ENCODE assay signal across 1 cellular context in the genomic region with DNA sequence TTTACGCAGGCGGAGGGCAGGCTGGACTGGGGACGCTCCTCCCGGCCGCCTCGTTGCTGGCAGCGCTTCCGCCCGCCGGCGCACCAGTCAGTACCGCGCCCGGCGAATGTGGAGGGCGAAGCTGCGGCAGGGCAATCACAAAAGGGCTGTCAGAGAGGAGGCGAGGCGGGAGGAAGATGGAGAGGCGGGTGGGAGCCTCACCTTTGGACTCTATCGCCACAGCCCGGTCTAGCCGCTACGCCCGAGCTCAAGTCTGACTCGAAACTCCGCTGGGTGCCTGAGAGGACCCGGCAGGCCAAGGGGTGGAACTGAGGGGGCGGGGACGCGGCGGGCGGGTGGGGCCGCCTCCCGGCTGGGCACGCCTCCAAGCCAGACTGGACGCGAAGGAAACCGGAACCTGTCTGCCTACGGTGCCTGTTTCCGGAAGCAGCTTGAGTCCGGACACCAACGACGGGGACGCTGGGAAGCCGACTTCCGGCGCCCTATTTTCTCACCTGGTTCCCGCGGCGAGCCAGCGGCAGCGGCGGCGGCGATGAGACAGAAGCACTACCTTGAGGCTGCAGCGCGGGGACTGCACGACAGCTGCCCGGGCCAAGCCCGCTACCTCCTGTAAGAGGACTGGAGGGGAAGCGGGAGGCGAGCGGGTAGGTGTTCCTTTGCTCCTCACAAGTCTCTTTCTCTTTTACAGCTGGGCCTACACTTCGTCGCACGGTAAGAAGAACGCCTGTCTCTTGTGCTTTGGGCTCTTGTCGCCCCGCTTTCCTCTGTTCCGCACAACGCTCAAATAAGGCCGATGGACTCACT.
TF ChIP-seq lines count a peak whose summit lies in the region.

A gene (plus strand): TSS at position 483 of the 804 bp plus-strand sequence.

TF ChIP-seq in HepG2, 621 proteins besides CTCF, POLR2A, EP300 and RAD21 (continued from another document and continues in another):
- TF ChIP-seq, protein P1, sequence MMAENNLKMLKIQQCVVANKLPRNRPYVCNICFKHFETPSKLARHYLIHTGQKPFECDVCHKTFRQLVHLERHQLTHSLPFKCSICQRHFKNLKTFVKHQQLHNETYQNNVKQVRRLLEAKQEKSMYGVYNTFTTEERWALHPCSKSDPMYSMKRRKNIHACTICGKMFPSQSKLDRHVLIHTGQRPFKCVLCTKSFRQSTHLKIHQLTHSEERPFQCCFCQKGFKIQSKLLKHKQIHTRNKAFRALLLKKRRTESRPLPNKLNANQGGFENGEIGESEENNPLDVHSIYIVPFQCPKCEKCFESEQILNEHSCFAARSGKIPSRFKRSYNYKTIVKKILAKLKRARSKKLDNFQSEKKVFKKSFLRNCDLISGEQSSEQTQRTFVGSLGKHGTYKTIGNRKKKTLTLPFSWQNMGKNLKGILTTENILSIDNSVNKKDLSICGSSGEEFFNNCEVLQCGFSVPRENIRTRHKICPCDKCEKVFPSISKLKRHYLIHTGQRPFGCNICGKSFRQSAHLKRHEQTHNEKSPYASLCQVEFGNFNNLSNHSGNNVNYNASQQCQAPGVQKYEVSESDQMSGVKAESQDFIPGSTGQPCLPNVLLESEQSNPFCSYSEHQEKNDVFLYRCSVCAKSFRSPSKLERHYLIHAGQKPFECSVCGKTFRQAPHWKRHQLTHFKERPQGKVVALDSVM (CRISPR knock-in tag; IDR thresholded peaks at IDR 0.05) = peak; percentile 35; the same call in 1 of the 2 replicates
- TF ChIP-seq, protein P2, sequence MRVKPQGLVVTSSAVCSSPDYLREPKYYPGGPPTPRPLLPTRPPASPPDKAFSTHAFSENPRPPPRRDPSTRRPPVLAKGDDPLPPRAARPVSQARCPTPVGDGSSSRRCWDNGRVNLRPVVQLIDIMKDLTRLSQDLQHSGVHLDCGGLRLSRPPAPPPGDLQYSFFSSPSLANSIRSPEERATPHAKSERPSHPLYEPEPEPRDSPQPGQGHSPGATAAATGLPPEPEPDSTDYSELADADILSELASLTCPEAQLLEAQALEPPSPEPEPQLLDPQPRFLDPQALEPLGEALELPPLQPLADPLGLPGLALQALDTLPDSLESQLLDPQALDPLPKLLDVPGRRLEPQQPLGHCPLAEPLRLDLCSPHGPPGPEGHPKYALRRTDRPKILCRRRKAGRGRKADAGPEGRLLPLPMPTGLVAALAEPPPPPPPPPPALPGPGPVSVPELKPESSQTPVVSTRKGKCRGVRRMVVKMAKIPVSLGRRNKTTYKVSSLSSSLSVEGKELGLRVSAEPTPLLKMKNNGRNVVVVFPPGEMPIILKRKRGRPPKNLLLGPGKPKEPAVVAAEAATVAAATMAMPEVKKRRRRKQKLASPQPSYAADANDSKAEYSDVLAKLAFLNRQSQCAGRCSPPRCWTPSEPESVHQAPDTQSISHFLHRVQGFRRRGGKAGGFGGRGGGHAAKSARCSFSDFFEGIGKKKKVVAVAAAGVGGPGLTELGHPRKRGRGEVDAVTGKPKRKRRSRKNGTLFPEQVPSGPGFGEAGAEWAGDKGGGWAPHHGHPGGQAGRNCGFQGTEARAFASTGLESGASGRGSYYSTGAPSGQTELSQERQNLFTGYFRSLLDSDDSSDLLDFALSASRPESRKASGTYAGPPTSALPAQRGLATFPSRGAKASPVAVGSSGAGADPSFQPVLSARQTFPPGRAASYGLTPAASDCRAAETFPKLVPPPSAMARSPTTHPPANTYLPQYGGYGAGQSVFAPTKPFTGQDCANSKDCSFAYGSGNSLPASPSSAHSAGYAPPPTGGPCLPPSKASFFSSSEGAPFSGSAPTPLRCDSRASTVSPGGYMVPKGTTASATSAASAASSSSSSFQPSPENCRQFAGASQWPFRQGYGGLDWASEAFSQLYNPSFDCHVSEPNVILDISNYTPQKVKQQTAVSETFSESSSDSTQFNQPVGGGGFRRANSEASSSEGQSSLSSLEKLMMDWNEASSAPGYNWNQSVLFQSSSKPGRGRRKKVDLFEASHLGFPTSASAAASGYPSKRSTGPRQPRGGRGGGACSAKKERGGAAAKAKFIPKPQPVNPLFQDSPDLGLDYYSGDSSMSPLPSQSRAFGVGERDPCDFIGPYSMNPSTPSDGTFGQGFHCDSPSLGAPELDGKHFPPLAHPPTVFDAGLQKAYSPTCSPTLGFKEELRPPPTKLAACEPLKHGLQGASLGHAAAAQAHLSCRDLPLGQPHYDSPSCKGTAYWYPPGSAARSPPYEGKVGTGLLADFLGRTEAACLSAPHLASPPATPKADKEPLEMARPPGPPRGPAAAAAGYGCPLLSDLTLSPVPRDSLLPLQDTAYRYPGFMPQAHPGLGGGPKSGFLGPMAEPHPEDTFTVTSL (CRISPR knock-in tag; IDR thresholded peaks at IDR 0.05; ENCODE audit: borderline replicate concordance) = peak; percentile 75
- TF ChIP-seq NAIF1 (CRISPR knock-in tag; IDR thresholded peaks at IDR 0.05; ENCODE audit: borderline replicate concordance) = peak; percentile 63
- TF ChIP-seq ZBTB3 (CRISPR knock-in tag; IDR thresholded peaks at IDR 0.05; ENCODE audit: borderline replicate concordance, low read depth) = no peak; the same call in 1 of the 2 replicates
- TF ChIP-seq, protein P3, sequence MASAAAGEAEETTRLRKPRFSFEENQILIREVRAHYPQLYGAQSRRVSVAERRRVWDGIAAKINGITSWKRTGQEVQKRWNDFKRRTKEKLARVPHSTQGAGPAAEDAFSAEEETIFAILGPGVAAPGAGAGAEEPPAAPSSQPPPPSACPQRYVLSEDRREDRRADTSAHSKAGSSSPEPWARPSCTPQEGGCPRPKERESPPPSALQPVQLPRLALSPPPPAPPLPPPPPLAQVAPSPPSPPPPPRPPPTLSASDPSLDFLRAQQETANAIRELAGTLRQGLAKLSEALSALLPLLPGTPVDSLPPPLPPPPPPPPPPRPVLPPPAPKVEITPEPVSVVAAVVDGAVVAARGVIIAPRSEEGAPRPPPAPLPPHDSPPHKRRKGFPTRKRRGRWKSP (CRISPR knock-in tag; IDR thresholded peaks at IDR 0.05) = peak; percentile 84
- 0 out of 2 replicates have a peak, but pooled peaks have one; percentile 72 for TF ChIP-seq BRCA1 (CRISPR knock-in tag; IDR thresholded peaks at IDR 0.05)
- no peak; the same call in 1 of the 2 replicates for TF ChIP-seq BRD4 (CRISPR knock-in tag; IDR thresholded peaks at IDR 0.05)
- TF ChIP-seq, protein P4, sequence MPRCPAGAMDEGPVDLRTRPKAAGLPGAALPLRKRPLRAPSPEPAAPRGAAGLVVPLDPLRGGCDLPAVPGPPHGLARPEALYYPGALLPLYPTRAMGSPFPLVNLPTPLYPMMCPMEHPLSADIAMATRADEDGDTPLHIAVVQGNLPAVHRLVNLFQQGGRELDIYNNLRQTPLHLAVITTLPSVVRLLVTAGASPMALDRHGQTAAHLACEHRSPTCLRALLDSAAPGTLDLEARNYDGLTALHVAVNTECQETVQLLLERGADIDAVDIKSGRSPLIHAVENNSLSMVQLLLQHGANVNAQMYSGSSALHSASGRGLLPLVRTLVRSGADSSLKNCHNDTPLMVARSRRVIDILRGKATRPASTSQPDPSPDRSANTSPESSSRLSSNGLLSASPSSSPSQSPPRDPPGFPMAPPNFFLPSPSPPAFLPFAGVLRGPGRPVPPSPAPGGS (CRISPR knock-in tag; IDR thresholded peaks at IDR 0.05) = peak; percentile 24; the same call in 1 of the 2 replicates
- peak; percentile 74; the same call in 1 of the 2 replicates for TF ChIP-seq MEIS2 (CRISPR knock-in tag; IDR thresholded peaks at IDR 0.05)
- TF ChIP-seq, protein P5, sequence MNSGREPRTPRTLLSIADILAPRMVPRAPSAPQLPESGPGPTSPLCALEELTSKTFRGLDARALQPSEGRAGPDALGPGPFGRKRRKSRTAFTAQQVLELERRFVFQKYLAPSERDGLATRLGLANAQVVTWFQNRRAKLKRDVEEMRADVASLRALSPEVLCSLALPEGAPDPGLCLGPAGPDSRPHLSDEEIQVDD (CRISPR knock-in tag; IDR thresholded peaks at IDR 0.05; ENCODE audit: borderline replicate concordance) = no peak
- TF ChIP-seq POGZ (CRISPR knock-in tag; IDR thresholded peaks at IDR 0.05) = peak; percentile 97
- no peak for TF ChIP-seq ZNF30 (CRISPR knock-in tag; IDR thresholded peaks at IDR 0.05)
- TF ChIP-seq RELA (CRISPR knock-in tag; IDR thresholded peaks at IDR 0.05) = no peak
- TF ChIP-seq EHMT2 (IDR thresholded peaks at IDR 0.05; ENCODE audit: borderline replicate concordance, low read depth, low read length) = no peak
- TF ChIP-seq WIZ (CRISPR knock-in tag; IDR thresholded peaks at IDR 0.05) = peak; percentile 8; the same call in 1 of the 2 replicates
- TF ChIP-seq MTA3 (CRISPR knock-in tag; IDR thresholded peaks at IDR 0.05) = no peak
- TF ChIP-seq ZFP62 (CRISPR knock-in tag; IDR thresholded peaks at IDR 0.05) = no peak
- TF ChIP-seq ATF1 (CRISPR knock-in tag; IDR thresholded peaks at IDR 0.05) = no peak
- no peak for TF ChIP-seq ZBTB7A (CRISPR knock-in tag; IDR thresholded peaks at IDR 0.05)
- TF ChIP-seq ZNF674 (CRISPR knock-in tag; IDR thresholded peaks at IDR 0.05; ENCODE audit: low read depth) = no peak
- no peak for TF ChIP-seq TP53 (CRISPR knock-in tag; conservative IDR thresholded peaks at IDR 0.05)
- TF ChIP-seq, protein P6, sequence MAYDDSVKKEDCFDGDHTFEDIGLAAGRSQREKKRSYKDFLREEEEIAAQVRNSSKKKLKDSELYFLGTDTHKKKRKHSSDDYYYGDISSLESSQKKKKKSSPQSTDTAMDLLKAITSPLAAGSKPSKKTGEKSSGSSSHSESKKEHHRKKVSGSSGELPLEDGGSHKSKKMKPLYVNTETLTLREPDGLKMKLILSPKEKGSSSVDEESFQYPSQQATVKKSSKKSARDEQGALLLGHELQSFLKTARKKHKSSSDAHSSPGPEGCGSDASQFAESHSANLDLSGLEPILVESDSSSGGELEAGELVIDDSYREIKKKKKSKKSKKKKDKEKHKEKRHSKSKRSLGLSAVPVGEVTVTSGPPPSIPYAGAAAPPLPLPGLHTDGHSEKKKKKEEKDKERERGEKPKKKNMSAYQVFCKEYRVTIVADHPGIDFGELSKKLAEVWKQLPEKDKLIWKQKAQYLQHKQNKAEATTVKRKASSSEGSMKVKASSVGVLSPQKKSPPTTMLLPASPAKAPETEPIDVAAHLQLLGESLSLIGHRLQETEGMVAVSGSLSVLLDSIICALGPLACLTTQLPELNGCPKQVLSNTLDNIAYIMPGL (CRISPR knock-in tag; IDR thresholded peaks at IDR 0.05; ENCODE audit: borderline replicate concordance in 1 of 2, low read depth in 1 of 2) = peak; percentile 86
- TF ChIP-seq CAMTA2 (CRISPR knock-in tag; IDR thresholded peaks at IDR 0.05; ENCODE audit: borderline replicate concordance) = 0 out of 2 replicates have a peak, but pooled peaks have one; percentile 5
- TF ChIP-seq ZBTB20 (CRISPR knock-in tag; IDR thresholded peaks at IDR 0.05; ENCODE audit: borderline replicate concordance, low read depth) = no peak
- TF ChIP-seq ZNF256 (CRISPR knock-in tag; conservative IDR thresholded peaks at IDR 0.05) = 0 out of 2 replicates have a peak, but pooled peaks have one; percentile 49
- no peak for TF ChIP-seq DNMT1 (CRISPR knock-in tag; IDR thresholded peaks at IDR 0.05)
- TF ChIP-seq, protein P7, sequence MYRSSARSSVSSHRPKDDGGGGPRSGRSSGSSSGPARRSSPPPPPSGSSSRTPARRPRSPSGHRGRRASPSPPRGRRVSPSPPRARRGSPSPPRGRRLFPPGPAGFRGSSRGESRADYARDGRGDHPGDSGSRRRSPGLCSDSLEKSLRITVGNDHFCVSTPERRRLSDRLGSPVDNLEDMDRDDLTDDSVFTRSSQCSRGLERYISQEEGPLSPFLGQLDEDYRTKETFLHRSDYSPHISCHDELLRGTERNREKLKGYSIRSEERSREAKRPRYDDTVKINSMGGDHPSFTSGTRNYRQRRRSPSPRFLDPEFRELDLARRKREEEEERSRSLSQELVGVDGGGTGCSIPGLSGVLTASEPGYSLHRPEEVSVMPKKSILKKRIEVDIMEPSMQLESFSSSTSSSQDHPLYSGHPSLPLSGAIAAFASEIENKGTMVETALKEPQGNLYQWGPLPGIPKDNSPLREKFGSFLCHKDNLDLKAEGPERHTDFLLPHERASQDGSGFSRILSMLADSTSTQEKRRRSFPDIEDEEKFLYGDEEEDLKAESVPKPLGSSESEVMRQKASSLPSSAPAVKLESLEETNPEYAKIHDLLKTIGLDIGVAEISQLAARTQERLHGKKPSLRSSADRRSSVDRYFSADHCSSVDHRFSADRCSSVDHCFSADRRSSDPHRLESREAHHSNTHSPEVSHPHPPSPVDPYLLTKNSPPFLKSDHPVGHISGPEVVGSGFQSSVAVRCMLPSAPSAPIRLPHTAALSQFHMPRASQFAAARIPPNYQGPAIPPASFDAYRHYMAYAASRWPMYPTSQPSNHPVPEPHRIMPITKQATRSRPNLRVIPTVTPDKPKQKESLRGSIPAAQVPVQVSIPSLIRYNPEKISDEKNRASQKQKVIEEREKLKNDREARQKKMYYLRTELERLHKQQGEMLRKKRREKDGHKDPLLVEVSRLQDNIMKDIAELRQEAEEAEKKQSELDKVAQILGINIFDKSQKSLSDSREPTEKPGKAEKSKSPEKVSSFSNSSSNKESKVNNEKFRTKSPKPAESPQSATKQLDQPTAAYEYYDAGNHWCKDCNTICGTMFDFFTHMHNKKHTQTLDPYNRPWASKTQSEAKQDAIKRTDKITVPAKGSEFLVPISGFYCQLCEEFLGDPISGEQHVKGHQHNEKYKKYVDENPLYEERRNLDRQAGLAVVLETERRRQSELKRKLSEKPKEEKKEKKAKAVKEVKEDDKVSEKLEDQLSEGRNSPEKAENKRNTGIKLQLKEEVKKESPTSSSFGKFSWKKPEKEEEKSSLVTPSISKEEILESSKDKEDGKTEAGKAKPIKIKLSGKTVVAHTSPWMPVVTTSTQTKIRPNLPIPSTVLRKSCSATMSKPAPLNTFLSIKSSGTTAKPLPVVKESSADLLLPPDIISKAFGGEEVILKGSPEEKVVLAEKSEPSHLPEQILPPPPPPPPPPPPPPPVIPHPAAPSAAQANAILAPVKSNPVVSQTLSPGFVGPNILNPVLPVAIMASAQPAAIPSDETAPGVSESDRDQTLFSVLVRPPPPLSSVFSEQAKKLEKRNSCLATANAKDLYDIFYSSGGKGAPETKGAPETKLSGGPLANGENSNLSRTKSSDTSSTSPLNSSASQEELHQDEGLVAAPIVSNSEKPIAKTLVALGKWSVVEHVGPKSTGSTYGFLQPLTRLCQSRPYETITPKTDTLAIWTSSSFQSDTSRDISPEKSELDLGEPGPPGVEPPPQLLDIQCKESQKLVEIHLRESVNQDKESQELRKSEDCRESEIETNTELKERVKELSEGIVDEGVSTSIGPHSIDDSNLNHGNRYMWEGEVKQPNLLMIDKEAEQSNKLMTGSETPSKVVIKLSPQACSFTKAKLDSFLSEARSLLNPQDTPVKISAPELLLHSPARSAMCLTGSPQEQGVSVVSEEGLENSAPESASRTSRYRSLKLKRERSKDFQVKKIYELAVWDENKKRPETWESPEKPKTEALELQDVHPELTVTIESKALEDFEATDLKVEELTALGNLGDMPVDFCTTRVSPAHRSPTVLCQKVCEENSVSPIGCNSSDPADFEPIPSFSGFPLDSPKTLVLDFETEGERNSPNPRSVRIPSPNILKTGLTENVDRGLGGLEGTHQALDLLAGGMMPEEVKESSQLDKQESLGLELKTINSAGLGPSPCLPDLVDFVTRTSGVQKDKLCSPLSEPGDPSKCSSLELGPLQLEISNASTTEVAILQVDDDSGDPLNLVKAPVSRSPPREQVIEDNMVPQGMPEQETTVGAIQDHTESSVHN (CRISPR knock-in tag; IDR thresholded peaks at IDR 0.05) = no peak
- peak; percentile 95 for TF ChIP-seq YEATS4 (CRISPR knock-in tag; IDR thresholded peaks at IDR 0.05; ENCODE audit: borderline replicate concordance)
